ENCODE assay signal across 8 cellular contexts in the genomic region with DNA sequence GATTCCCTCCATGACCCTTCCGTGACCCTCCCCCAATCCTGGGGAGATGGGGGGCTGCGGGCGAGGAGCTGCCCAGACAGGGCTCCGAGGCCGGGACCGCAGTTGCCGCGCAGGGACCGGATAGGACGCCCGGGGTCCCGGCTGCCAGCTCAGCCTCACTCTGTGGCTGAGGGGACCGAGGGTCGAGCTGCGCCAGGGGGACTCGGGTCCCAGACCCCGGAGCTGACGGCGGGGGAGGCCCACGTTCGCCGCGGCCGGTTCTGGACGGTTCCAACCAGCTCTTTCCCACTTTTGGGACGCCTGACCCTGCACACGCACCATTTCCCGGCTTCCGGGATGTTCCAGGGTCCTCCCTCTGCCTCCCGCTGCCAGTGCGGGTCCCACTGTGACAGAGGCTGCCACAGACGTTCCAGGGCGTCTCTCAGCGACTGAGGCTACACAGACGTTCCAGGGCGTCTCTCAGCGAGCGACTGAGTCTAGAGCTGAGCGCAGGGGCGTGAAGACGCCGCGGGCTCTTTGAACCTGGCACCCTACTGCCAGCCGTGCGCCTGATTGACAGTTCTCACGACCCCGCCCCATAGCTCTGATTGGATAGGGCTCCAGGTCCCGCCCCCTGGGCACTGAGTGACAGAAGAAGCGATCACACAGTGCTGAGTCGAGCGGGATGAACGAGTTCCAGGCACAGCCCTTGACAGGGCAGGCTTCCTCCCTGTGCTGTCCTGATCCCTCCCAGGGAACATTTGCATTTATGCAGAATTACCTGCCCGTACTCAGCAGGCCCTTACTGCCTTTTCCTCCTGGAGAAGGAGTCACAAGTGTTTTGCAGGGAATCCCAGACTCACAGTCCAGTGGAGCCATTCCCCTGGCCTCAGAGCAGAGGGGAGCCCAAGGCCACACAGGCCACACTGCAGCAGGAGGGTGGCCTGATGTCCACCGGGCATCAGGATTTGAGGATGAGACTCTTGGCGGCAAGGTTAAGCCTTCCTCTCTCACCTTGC. TPM values are rescaled to one million over a fixed set of nuclear protein-coding genes. Genes with fewer than 3 reads are reported as not detected.
DNase-seq lines count a peak whose midpoint lies in the region; ATAC-seq and TF ChIP-seq lines count a peak whose summit lies in the region.

A gene (minus strand): TSS at position 472 of the 998 bp plus-strand sequence. CDS start 151 bp downstream, at position 321.

- peak within 1 kb of the TSS; percentile 81 for H3K27ac ChIP-seq in CD8-positive, alpha-beta T cell (ENCODE audit: low read depth, low read length)
- peak within 1 kb of the TSS; percentile 62 for H3K27ac ChIP-seq in OCI-LY1 (ENCODE audit: low read depth, low read length, poor library complexity, severe bottlenecking)

- peak within 1 kb of the TSS; percentile 86 for H3K4me3 ChIP-seq in CD8-positive, alpha-beta T cell (ENCODE audit: low read depth, low read length)
- H3K4me3 ChIP-seq in OCI-LY1 (ENCODE audit: low read depth, low read length, poor library complexity, severe bottlenecking) (peak within 1 kb of the TSS; percentile 88), epithelial cell of proximal tubule (ENCODE audit: low read depth, low read length) (peak within 1 kb of the TSS; percentile 93), mucosa of descending colon (peak within 1 kb of the TSS; percentile 62)

- H3K27ac Mint-ChIP-seq in CD8-positive, alpha-beta T cell = peak within 1 kb of the TSS; percentile 99

- peaks cover 41% of the 10 kb centered on the region for H3K4me1 Mint-ChIP-seq in CD8-positive, alpha-beta T cell (ENCODE audit: low read depth)

- H4K20me1 ChIP-seq in OCI-LY1 (ENCODE audit: insufficient read depth, low read length) = no peaks in the 10 kb centered on the region

- no peaks in the 10 kb centered on the region for H3K36me3 ChIP-seq in CD8-positive, alpha-beta T cell (ENCODE audit: insufficient read depth, low read length)
- H3K36me3 ChIP-seq in OCI-LY1 (ENCODE audit: insufficient read depth, low read length) = no peaks in the 10 kb centered on the region; the same call in 1 of the 2 replicates
- no peaks in the 10 kb centered on the region for H3K36me3 ChIP-seq in mucosa of descending colon (ENCODE audit: low read depth)

- no peaks in the 10 kb centered on the region for H3K9me2 ChIP-seq in OCI-LY1 (ENCODE audit: low read depth, low read length)

- H3K4me3 Mint-ChIP-seq in CD8-positive, alpha-beta T cell = peak within 1 kb of the TSS; percentile 96

- H3K9me3 Mint-ChIP-seq in CD8-positive, alpha-beta T cell = no peaks in the 10 kb centered on the region

- TF ChIP-seq CTCF in CD8-positive, alpha-beta T cell (IDR thresholded peaks at IDR 0.05) = no peak
- TF ChIP-seq CTCF in OCI-LY1 (IDR thresholded peaks at IDR 0.05; ENCODE audit: low read length) (no peak), epithelial cell of proximal tubule (conservative IDR thresholded peaks at IDR 0.05; ENCODE audit: low read depth, low read length) (no peak), mucosa of descending colon (IDR thresholded peaks at IDR 0.05) (peak; percentile 7)

- intact Hi-C loops in CD8-positive, alpha-beta T cell (cut with DNase I, micrococcal nuclease) = loop anchor here (1.0 to 5.0 kb wide), 12 partner anchors 32 to 1241 kb away; a partner anchor contains a TSS
- intact Hi-C loops in mucosa of descending colon (cut with DNase I, micrococcal nuclease) = no loop called here

- no peaks in the 10 kb centered on the region for H3F3A ChIP-seq in OCI-LY1 (ENCODE audit: insufficient read depth, low read length)

- CTCF ChIA-PET in CD8-positive, alpha-beta T cell (lab: Charles Lee) = interaction anchor here (0.7 to 2.4 kb wide), 10 partner anchors 13 to 196 kb away, joined by 3 to 8 read pairs (median 4); a partner anchor contains a TSS

- peak within 1 kb of the TSS; percentile 91 for H3K9ac ChIP-seq in OCI-LY1 (ENCODE audit: low read length)

- H2AFZ ChIP-seq in OCI-LY1 (ENCODE audit: low read length) = peak within 1 kb of the TSS; percentile 97

- peak within 1 kb of the TSS; percentile 95 for H3K4me2 ChIP-seq in OCI-LY1 (ENCODE audit: low read length)

- POLR2A ChIA-PET in CD8-positive, alpha-beta T cell (lab: Charles Lee) = interaction anchor here (0.6 to 2.3 kb wide), 24 partner anchors 10 to 1498 kb away, joined by 3 to 25 read pairs (median 4); a partner anchor contains a TSS

- H3K27me3 Mint-ChIP-seq in CD8-positive, alpha-beta T cell (ENCODE audit: low read depth) = no peaks in the 10 kb centered on the region

- no peaks in the 10 kb centered on the region for H3K27me3 ChIP-seq in CD8-positive, alpha-beta T cell (ENCODE audit: insufficient read depth, low read length)
- no peaks in the 10 kb centered on the region for H3K27me3 ChIP-seq in OCI-LY1 (ENCODE audit: insufficient read depth, low read length)

- peak; percentile 94 to 98 (median 97) for DNase-seq in CD8-positive, alpha-beta T cell
- peak; percentile 98 for DNase-seq in activated T-cell treated with anti-CD3 and anti-CD28 coated beads, Interleukin-2, amount 50 U/mL, for 1 hour
- DNase-seq in epithelial cell of proximal tubule (ENCODE audit: low read depth) = peak; percentile 64
- DNase-seq in mucosa of descending colon = peak; percentile 99 to 100 (median 100)
- DNase-seq in stimulated activated CD8-positive, alpha-beta memory T cell treated with anti-CD3 and anti-CD28 coated beads, Interleukin-2, amount 100 ng/mL, for 48 hours (ENCODE audit: low read depth in 2 of 2) = peak; percentile 94 to 98

- peaks cover 8% of the 10 kb centered on the region for H3K36me3 Mint-ChIP-seq in CD8-positive, alpha-beta T cell

- peak; percentile 94 for ATAC-seq in CD8-positive, alpha-beta T cell
- ATAC-seq in GM19438 (IDR thresholded peaks at IDR 0.05; ENCODE audit: low read depth, unreplicated experiment) (peak; percentile 90), HG03571 (IDR thresholded peaks at IDR 0.05; ENCODE audit: unreplicated experiment) (peak; percentile 94), mucosa of descending colon (peak; percentile 97)

- H3K9me3 ChIP-seq in CD8-positive, alpha-beta T cell (ENCODE audit: low read length) = no peaks in the 10 kb centered on the region
- no peaks in the 10 kb centered on the region for H3K9me3 ChIP-seq in OCI-LY1 (ENCODE audit: low read length)
- no peaks in the 10 kb centered on the region for H3K9me3 ChIP-seq in mucosa of descending colon

- H3K79me2 ChIP-seq in OCI-LY1 (ENCODE audit: insufficient read depth, low read length) = no peaks in the 10 kb centered on the region

- peaks cover 35% of the 10 kb centered on the region for H3K4me1 ChIP-seq in CD8-positive, alpha-beta T cell (ENCODE audit: insufficient read depth, low read length)
- peaks cover 30% of the 10 kb centered on the region for H3K4me1 ChIP-seq in OCI-LY1 (ENCODE audit: insufficient read depth, low read length, severe bottlenecking)
- peaks cover 24% of the 10 kb centered on the region for H3K4me1 ChIP-seq in mucosa of descending colon (ENCODE audit: low read depth)

RNA-seq across cellular contexts. Expression of the gene that starts here (rescaled TPM):
- total RNA-seq in CD8-positive, alpha-beta T cell = 1 to 10 TPM; 2.2 to 2.5 TPM
- 2.8 and 9.7 TPM in 2 replicates for total RNA-seq in epithelial cell of proximal tubule
- 1 to 10 TPM; 2.7 to 4.1 (median 4.0) TPM for total RNA-seq in mucosa of descending colon

Comparison
In these comparisons a context has a peak if more than half of its experiments do, and no peak if none do; other contexts are left out.
1. Peak in every context shown above with its lines: DNase-seq, ATAC-seq, H3K4me3 ChIP-seq and H3K27ac ChIP-seq.
2. intact Hi-C loops: an anchor here in CD8-positive, alpha-beta T cell (1.0 to 5.0 kb wide); none called in mucosa of descending colon.